Comparison of ENCODE assay signal across 8 cellular contexts in the genomic region with DNA sequence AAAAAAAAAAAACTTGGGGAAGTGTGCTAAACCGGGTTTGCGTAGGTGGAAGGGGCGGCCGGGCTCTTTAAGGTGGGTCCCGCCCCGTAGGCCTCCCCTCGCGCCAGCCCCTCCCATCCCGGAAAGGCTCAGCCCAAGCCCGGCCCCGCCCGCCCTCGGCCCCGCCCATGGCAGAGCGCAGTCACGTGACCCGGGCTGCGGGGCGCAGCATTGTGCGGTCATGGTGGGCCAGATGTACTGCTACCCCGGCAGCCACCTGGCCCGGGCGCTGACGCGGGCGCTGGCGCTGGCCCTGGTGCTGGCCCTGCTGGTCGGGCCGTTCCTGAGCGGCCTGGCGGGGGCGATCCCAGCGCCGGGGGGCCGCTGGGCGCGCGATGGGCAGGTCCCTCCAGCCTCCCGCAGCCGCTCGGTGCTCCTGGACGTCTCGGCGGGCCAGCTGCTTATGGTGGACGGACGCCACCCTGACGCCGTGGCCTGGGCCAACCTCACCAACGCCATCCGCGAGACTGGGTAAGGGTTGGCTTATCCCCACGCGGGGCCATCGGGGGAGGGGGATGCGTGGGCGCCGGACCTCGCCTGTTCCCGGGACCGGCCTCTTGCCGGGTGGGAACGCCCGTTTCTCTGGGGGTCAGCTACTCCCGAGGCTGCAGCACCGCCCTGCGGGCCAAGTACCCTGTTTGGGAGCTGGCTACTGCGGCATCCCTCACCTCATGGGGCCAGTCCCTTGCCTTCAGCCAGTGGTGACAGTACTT. TPM values are rescaled to one million over a fixed set of nuclear protein-coding genes. Genes with fewer than 3 reads are reported as not detected.
A peak's percentile ranks its signal among the peaks of the same experiment; 100 is the strongest.
DNase-seq lines count a peak whose midpoint lies in the region; ATAC-seq and TF ChIP-seq lines count a peak whose summit lies in the region.

A gene with protein sequence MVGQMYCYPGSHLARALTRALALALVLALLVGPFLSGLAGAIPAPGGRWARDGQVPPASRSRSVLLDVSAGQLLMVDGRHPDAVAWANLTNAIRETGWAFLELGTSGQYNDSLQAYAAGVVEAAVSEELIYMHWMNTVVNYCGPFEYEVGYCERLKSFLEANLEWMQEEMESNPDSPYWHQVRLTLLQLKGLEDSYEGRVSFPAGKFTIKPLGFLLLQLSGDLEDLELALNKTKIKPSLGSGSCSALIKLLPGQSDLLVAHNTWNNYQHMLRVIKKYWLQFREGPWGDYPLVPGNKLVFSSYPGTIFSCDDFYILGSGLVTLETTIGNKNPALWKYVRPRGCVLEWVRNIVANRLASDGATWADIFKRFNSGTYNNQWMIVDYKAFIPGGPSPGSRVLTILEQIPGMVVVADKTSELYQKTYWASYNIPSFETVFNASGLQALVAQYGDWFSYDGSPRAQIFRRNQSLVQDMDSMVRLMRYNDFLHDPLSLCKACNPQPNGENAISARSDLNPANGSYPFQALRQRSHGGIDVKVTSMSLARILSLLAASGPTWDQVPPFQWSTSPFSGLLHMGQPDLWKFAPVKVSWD (plus strand): TSS at position 207 of the 752 bp plus-strand sequence. CDS start 14 bp downstream, at position 221.

- TF ChIP-seq POLR2A in uterus (IDR thresholded peaks at IDR 0.05): peak; percentile 41 to 67

- peak within 1 kb of the TSS; percentile 92 to 94 for H3K27ac ChIP-seq in right atrium auricular region
- peak within 1 kb of the TSS; percentile 88 to 94 for H3K27ac ChIP-seq in uterus

- H3K27me3 ChIP-seq in right atrium auricular region (no peaks in the 10 kb centered on the region), uterus (no peaks in the 10 kb centered on the region)

- TF ChIP-seq CTCF in right atrium auricular region (IDR thresholded peaks at IDR 0.05) (no peak), uterus (IDR thresholded peaks at IDR 0.05) (peak in 2 of 4 experiments; percentile 5 to 22)

- intact Hi-C loops in T-helper 2 cell treated with Interferon-gamma antibody and Interleukin-4, amounts not matched to agents 100 ng/mL and 5 ng/mL, for 36 hours (cut with micrococcal nuclease): loop anchor here (1.0 to 5.0 kb wide), 6 partner anchors 23 to 381 kb away; partner anchors contain the start of genes DDX54, OAS2, RITA1 and SDSL
- intact Hi-C loops in uterus (cut with DNase I; ENCODE audit: low total_unique reads): no loop called here

- H3K4me3 ChIP-seq in right atrium auricular region: peak within 1 kb of the TSS; percentile 77 to 86
- H3K4me3 ChIP-seq in uterus: peak within 1 kb of the TSS; percentile 59 to 78

- H3K4me1 ChIP-seq in right atrium auricular region: peaks cover 0 to 30% of the 10 kb centered on the region in 2 donors
- no peaks in the 10 kb centered on the region for H3K4me1 ChIP-seq in uterus

- H3K36me3 ChIP-seq in right atrium auricular region (no peaks in the 10 kb centered on the region), uterus (no peaks in the 10 kb centered on the region)

- ATAC-seq in GM18499 (IDR thresholded peaks at IDR 0.05; ENCODE audit: insufficient read depth, unreplicated experiment): peak; percentile 63
- ATAC-seq in HG02884 (IDR thresholded peaks at IDR 0.05; ENCODE audit: unreplicated experiment): peak; percentile 86

- DNase-seq in NCI-H1694 (lab: John Stamatoyannopoulos, UW): peak; percentile 74
- DNase-seq in anterior cingulate cortex (lab: John Stamatoyannopoulos, UW): peak; percentile 43 to 97 (median 91)
- DNase-seq in right atrium auricular region (ENCODE audit: low spot score): peak; percentile 96
- DNase-seq in putamen (ENCODE audit: low spot score): peak; percentile 95
- peak; percentile 94 to 96 for DNase-seq in uterus

- no peaks in the 10 kb centered on the region for H3K9me3 ChIP-seq in right atrium auricular region
- H3K9me3 ChIP-seq in uterus: no peaks in the 10 kb centered on the region

RNA-seq across cellular contexts. Expression of the gene that starts here (rescaled TPM):
- 12.1 and 12.5 TPM in 2 replicates for total RNA-seq in T-helper 2 cell treated with Interferon-gamma antibody and Interleukin-4, amounts not matched to agents 100 ng/mL and 5 ng/mL, for 36 hours
- total RNA-seq in right atrium auricular region: 10 to 100 TPM; 38.2 to 43.0 TPM
- total RNA-seq in uterus: 10 to 100 TPM; 20.7 to 38.6 (median 29.8) TPM

Comparison
In these comparisons a context has a peak if more than half of its experiments do, and no peak if none do; other contexts are left out.
1. Peak in every context shown above with its lines: DNase-seq, ATAC-seq, H3K4me3 ChIP-seq and H3K27ac ChIP-seq.